In the genomic region with DNA sequence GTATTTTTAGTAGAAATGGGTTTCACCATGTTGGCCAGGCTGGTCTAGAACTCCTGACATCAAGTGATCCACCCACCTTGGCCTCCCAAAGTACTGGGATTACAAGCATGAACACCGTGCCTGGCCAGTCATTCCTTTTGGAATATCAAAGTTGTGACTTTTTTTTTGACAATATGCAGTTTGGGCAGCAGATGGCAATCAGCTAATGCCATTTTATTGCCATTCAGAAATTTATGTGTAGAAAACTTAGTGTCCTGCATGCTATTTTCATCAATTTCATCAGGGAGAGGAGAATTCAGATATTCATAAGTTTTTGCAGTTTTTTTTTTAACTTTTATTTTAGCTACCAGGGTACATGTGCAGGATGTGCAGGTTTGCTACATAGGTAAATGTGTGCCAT, we compare ENCODE assay signal across 1 cellular context. TPM values are rescaled to one million over a fixed set of nuclear protein-coding genes. Genes with fewer than 3 reads are reported as not detected.
"Had no signal": no experiment of that assay in that cellular context is flagged by ENCODE, and none has a peak within 500 bp of the region (broad histone marks: within the 10 kb centered on the region; RNA-seq: fewer than 3 reads in every experiment).

No MANE protein-coding gene starts in this region.

RNA-seq across cellular contexts. Expression of gene CD70, which starts 28.5 kb away (rescaled TPM):
- total RNA-seq: bronchial epithelial cell had no signal
